1 cellular context compared by ENCODE assay signal in genomic region chr3:169268286-169268776, GRCh38.
TF ChIP-seq lines count a peak whose summit lies in the region.

No MANE protein-coding gene starts in this region.

TF ChIP-seq in H1, 55 proteins besides CTCF, POLR2A, EP300 and RAD21:
- TF ChIP-seq NANOG (IDR thresholded peaks at IDR 0.05; ENCODE audit: insufficient read depth, low read depth, low read length, poor library complexity, severe bottlenecking) (no peak), CBX5 (IDR thresholded peaks at IDR 0.05; ENCODE audit: low read depth, low read length) (no peak), CBX8 (IDR thresholded peaks at IDR 0.05; ENCODE audit: borderline replicate concordance, low read depth, low read length) (no peak), JUN (IDR thresholded peaks at IDR 0.05; ENCODE audit: low read depth, low read length) (no peak), TEAD4 (IDR thresholded peaks at IDR 0.05; ENCODE audit: low read depth, low read length) (no peak)
